In genomic region chr19:3068071-3068470, GRCh38 we compare ENCODE assay signal across 17 cellular contexts. TPM values are rescaled to one million over a fixed set of nuclear protein-coding genes. Genes with fewer than 3 reads are reported as not detected.
A peak's percentile ranks its signal among the peaks of the same experiment; 100 is the strongest.
DNase-seq lines count a peak whose midpoint lies in the region; ATAC-seq and TF ChIP-seq lines count a peak whose summit lies in the region.
"Had no signal": no experiment of that assay in that cellular context is flagged by ENCODE, and none has a peak within 500 bp of the region (broad histone marks: within the 10 kb centered on the region; RNA-seq: fewer than 3 reads in every experiment).

No MANE protein-coding gene starts in this region.

- no peak overlapping the region for H3K4me3 Mint-ChIP-seq in memory B cell
- no peak overlapping the region for H3K4me3 Mint-ChIP-seq in stimulated activated effector memory CD8-positive, alpha-beta T cell treated with anti-CD3 and anti-CD28 coated beads, Interleukin-12 subunit alpha, Interleukin-12 subunit beta, amount 100 ng/mL, for 72 hours
- H3K4me3 Mint-ChIP-seq: activated CD4-positive, alpha-beta T cell treated with anti-CD3 and anti-CD28 coated beads, Interleukin-2, amount 10 ng/mL, durations not matched to agents 7 days and 5 days; CD4-positive, alpha-beta memory T cell; stimulated activated naive CD8-positive, alpha-beta T cell treated with anti-CD3 and anti-CD28 coated beads, Interleukin-15, amount 100 ng/mL, for 72 hours had no signal

- no peaks in the 10 kb centered on the region for H3K36me3 Mint-ChIP-seq in memory B cell
- no peaks in the 10 kb centered on the region for H3K36me3 Mint-ChIP-seq in stimulated activated effector memory CD8-positive, alpha-beta T cell treated with anti-CD3 and anti-CD28 coated beads, Interleukin-12 subunit alpha, Interleukin-12 subunit beta, amount 100 ng/mL, for 72 hours
- H3K36me3 Mint-ChIP-seq: CD4-positive, alpha-beta memory T cell had no signal

- ATAC-seq in Right ventricle myocardium inferior (no peak), heart left ventricle (no peak), memory B cell (ENCODE audit: low read depth) (no peak)
- ATAC-seq in stimulated activated effector memory CD8-positive, alpha-beta T cell treated with anti-CD3 and anti-CD28 coated beads, Interleukin-12 subunit alpha, Interleukin-12 subunit beta, amount 100 ng/mL, for 72 hours = no peak
- ATAC-seq: stimulated activated naive CD8-positive, alpha-beta T cell treated with anti-CD3 and anti-CD28 coated beads, Interleukin-15, amount 100 ng/mL, for 72 hours had no signal

- H3K27me3 ChIP-seq in heart left ventricle = no peaks in the 10 kb centered on the region

- DNase-seq in Right ventricle myocardium inferior (ENCODE audit: missing footprints) = peak; percentile 21
- no peak for DNase-seq in heart left ventricle
- DNase-seq in SHP77 treated with DMSO at 0.1 percent for 48 hours (lab: John Stamatoyannopoulos, UW) = peak; percentile 88
- no peak for DNase-seq in memory B cell (ENCODE audit: low spot score in 2 of 2)
- no peak for DNase-seq in activated CD4-positive, CD25-positive, alpha-beta regulatory T cell (lab: John Stamatoyannopoulos, UW)
- no peak for DNase-seq in NCI-H2171 treated with DMSO at 0.1 percent for 48 hours (lab: John Stamatoyannopoulos, UW)
- DNase-seq in COLO829 (ENCODE audit: low spot score) = no peak
- no peak for DNase-seq in stimulated activated effector memory CD8-positive, alpha-beta T cell treated with anti-CD3 and anti-CD28 coated beads, Interleukin-12 subunit alpha, Interleukin-12 subunit beta, amount 100 ng/mL, for 72 hours (ENCODE audit: low spot score in 2 of 2)
- DNase-seq: activated CD4-positive, alpha-beta T cell treated with anti-CD3 and anti-CD28 coated beads, Interleukin-2, amount 10 ng/mL, durations not matched to agents 7 days and 5 days; activated naive CD4-positive, alpha-beta T cell; aorta; CD4-positive, alpha-beta memory T cell; EL; GOT3; NCI-H187 treated with DMSO at 0.1 percent for 48 hours; stimulated activated naive CD8-positive, alpha-beta T cell treated with anti-CD3 and anti-CD28 coated beads, Interleukin-15, amount 100 ng/mL, for 72 hours; trophoblast cell had no signal

- no peaks in the 10 kb centered on the region for H3K36me3 ChIP-seq in heart left ventricle

- H3K4me1 Mint-ChIP-seq in memory B cell = peaks cover 14% of the 10 kb centered on the region
- peaks cover 11% of the 10 kb centered on the region for H3K4me1 Mint-ChIP-seq in stimulated activated effector memory CD8-positive, alpha-beta T cell treated with anti-CD3 and anti-CD28 coated beads, Interleukin-12 subunit alpha, Interleukin-12 subunit beta, amount 100 ng/mL, for 72 hours

- no peak overlapping the region for H3K4me3 ChIP-seq in heart left ventricle

- 75 to 86% (median 79%) methylated on average over 16 to 21 of the region's 21 CpGs for WGBS in heart left ventricle, 4 donors

- no peaks in the 10 kb centered on the region for H3K27me3 Mint-ChIP-seq in memory B cell
- H3K27me3 Mint-ChIP-seq: activated CD4-positive, alpha-beta T cell treated with anti-CD3 and anti-CD28 coated beads, Interleukin-2, amount 10 ng/mL, durations not matched to agents 7 days and 5 days; CD4-positive, alpha-beta memory T cell; stimulated activated naive CD8-positive, alpha-beta T cell treated with anti-CD3 and anti-CD28 coated beads, Interleukin-15, amount 100 ng/mL, for 72 hours had no signal

- TF ChIP-seq POLR2A in heart left ventricle (IDR thresholded peaks at IDR 0.05) = no peak

- intact Hi-C loops in Right ventricle myocardium inferior (cut with DNase I) (no loop called here), heart left ventricle (cut with DNase I) (no loop called here)

- peak overlapping the region; percentile 24 for H3K27ac Mint-ChIP-seq in memory B cell
- H3K27ac Mint-ChIP-seq in stimulated activated effector memory CD8-positive, alpha-beta T cell treated with anti-CD3 and anti-CD28 coated beads, Interleukin-12 subunit alpha, Interleukin-12 subunit beta, amount 100 ng/mL, for 72 hours = no peak overlapping the region
- H3K27ac Mint-ChIP-seq: stimulated activated naive CD8-positive, alpha-beta T cell treated with anti-CD3 and anti-CD28 coated beads, Interleukin-15, amount 100 ng/mL, for 72 hours had no signal

- H3K27ac ChIP-seq in heart left ventricle = no peak overlapping the region

- peaks cover 0 to 7% (median 3%) of the 10 kb centered on the region in 12 donors for H3K4me1 ChIP-seq in heart left ventricle

- no peaks in the 10 kb centered on the region for H3K9me3 Mint-ChIP-seq in memory B cell
- H3K9me3 Mint-ChIP-seq in stimulated activated effector memory CD8-positive, alpha-beta T cell treated with anti-CD3 and anti-CD28 coated beads, Interleukin-12 subunit alpha, Interleukin-12 subunit beta, amount 100 ng/mL, for 72 hours = no peaks in the 10 kb centered on the region
- H3K9me3 Mint-ChIP-seq: activated CD4-positive, alpha-beta T cell treated with anti-CD3 and anti-CD28 coated beads, Interleukin-2, amount 10 ng/mL, durations not matched to agents 7 days and 5 days; CD4-positive, alpha-beta memory T cell; stimulated activated naive CD8-positive, alpha-beta T cell treated with anti-CD3 and anti-CD28 coated beads, Interleukin-15, amount 100 ng/mL, for 72 hours had no signal

- no peaks in the 10 kb centered on the region for H3K9me3 ChIP-seq in heart left ventricle

- no peak for TF ChIP-seq CTCF in heart left ventricle (IDR thresholded peaks at IDR 0.05)

RNA-seq across cellular contexts. Expression of gene TLE5, which starts 5.8 kb away (rescaled TPM):
- 775 TPM for total RNA-seq in Right ventricle myocardium inferior
- 1,000 to 10,000 TPM in 1 of 9 donors, 100 to 1,000 TPM in 8; 593 to 1,121 (median 711) TPM for total RNA-seq in heart left ventricle
- 1,000 to 10,000 TPM in 1 of 2 donors, 100 to 1,000 TPM in 1; 686 to 1,459 TPM for polyA plus RNA-seq in heart left ventricle

RNA-seq across cellular contexts. Expression of gene GNA11, which starts 26.1 kb away (rescaled TPM):
- total RNA-seq in Right ventricle myocardium inferior = 64.7 TPM
- 10 to 100 TPM; 55.3 to 91.8 (median 70.9) TPM for total RNA-seq in heart left ventricle
- polyA plus RNA-seq in heart left ventricle = 10 to 100 TPM; 43.5 to 74.6 TPM

RNA-seq across cellular contexts. Expression of gene TLE2, which starts 39.0 kb away (rescaled TPM):
- total RNA-seq in Right ventricle myocardium inferior (58.6 TPM), heart left ventricle (10 to 100 TPM; 34.6 to 75.1 (median 40.5) TPM)
- polyA plus RNA-seq in heart left ventricle = 10 to 100 TPM; 36.0 to 41.4 TPM

Comparison
In these comparisons a context has a peak if more than half of its experiments do, and no peak if none do; other contexts are left out.
1. DNase-seq: peak in Right ventricle myocardium inferior (single experiment) and SHP77 treated with DMSO at 0.1 percent for 48 hours (single experiment); none in heart left ventricle (0 of 5), memory B cell (0 of 2), activated CD4-positive, CD25-positive, alpha-beta regulatory T cell (0 of 4), NCI-H2171 treated with DMSO at 0.1 percent for 48 hours (single experiment), COLO829 (single experiment) and stimulated activated effector memory CD8-positive, alpha-beta T cell treated with anti-CD3 and anti-CD28 coated beads, Interleukin-12 subunit alpha, Interleukin-12 subunit beta, amount 100 ng/mL, for 72 hours (0 of 2).